ENCODE assay signal across 12 cellular contexts in the genomic region with DNA sequence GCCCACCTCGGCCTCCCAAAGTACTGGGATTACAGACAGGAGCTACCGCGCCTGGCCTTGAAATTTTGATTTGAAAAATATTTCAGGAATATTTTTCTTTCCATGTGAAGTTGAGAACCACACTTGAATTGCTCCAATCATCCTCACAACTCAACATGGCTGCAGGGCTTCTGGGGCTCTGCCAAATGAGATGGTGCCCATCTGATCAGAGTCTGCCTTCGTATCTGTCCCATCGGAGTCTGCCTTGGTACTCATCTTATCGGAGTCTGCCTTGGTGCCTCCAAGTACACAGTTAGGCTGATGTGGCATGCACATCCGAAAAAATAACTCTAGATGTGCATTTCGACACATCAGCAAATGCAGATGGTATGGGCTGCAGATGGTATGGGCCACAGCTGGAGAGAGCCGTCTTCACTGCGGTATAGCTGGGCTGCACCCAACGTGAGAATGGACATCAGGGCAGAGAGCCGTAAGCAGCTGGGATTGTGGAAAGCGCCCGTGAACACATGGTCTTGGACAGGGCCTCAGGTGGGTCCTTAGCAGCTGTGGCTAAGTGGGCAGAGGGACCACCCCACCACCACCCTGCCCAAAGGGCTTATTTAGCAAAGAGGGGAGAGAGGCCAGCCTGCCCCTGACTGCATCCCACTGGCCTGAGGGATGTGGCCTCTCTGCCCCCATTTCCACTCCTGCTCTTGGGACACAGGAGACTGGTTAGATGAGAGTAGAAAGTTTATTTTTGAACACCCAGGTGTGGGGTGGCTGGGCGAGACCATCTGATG. TPM values are rescaled to one million over a fixed set of nuclear protein-coding genes. Genes with fewer than 3 reads are reported as not detected.
DNase-seq lines count a peak whose midpoint lies in the region; ATAC-seq and TF ChIP-seq lines count a peak whose summit lies in the region.
"Had no signal": no experiment of that assay in that cellular context is flagged by ENCODE, and none has a peak within 500 bp of the region (broad histone marks: within the 10 kb centered on the region; RNA-seq: fewer than 3 reads in every experiment).

No MANE protein-coding gene starts in this region.

- ATAC-seq in WTC11 = no peak
- ATAC-seq in HG03571 (IDR thresholded peaks at IDR 0.05; ENCODE audit: unreplicated experiment) = no peak

- H3K27me3 Mint-ChIP-seq in IgD-negative memory B cell (no peaks in the 10 kb centered on the region), WTC11 (ENCODE audit: low read depth) (no peaks in the 10 kb centered on the region)
- H3K27me3 Mint-ChIP-seq: CD4-positive, CD25-positive, alpha-beta regulatory T cell had no signal

- POLR2A ChIA-PET in WTC11 (lab: Charles Lee) = no interaction called here

- H3K36me3 Mint-ChIP-seq in IgD-negative memory B cell = peaks cover 10% of the 10 kb centered on the region
- H3K36me3 Mint-ChIP-seq in WTC11 = peaks cover 37% of the 10 kb centered on the region

- intact Hi-C loops in posterior vena cava (cut with DNase I) = loop anchor here (5.0 to 10.0 kb wide), 4 partner anchors 79 to 232 kb away; a partner anchor contains a TSS

- H3K4me1 Mint-ChIP-seq in IgD-negative memory B cell = peaks cover 17 to 18% (median 17%) of the 10 kb centered on the region in 3 donors
- H3K4me1 Mint-ChIP-seq in WTC11 = peaks cover 31% of the 10 kb centered on the region

- TF ChIP-seq CTCF in WTC11 (IDR thresholded peaks at IDR 0.05) = no peak

- H3K4me3 Mint-ChIP-seq in IgD-negative memory B cell (no peak overlapping the region), WTC11 (no peak overlapping the region)
- H3K4me3 Mint-ChIP-seq: CD4-positive, CD25-positive, alpha-beta regulatory T cell; H9 had no signal

- H3K9me3 Mint-ChIP-seq in IgD-negative memory B cell (no peaks in the 10 kb centered on the region), WTC11 (no peaks in the 10 kb centered on the region)
- H3K9me3 Mint-ChIP-seq: CD4-positive, CD25-positive, alpha-beta regulatory T cell; H9 had no signal

- H3K27ac Mint-ChIP-seq in IgD-negative memory B cell (peak overlapping the region in 2 of 3 donors; percentile 32 to 39), WTC11 (peak overlapping the region; percentile 74; the same call in 1 of the 2 replicates)
- H3K27ac Mint-ChIP-seq: CD4-positive, CD25-positive, alpha-beta regulatory T cell; H9 had no signal

- CTCF ChIA-PET in WTC11 (lab: Charles Lee) = interaction anchor here (0.6 to 5.5 kb wide), 8 partner anchors 13 to 234 kb away, joined by 3 to 48 read pairs (median 6); no protein-coding TSS in a partner anchor

- DNase-seq in activated CD8-positive, alpha-beta memory T cell treated with anti-CD3 and anti-CD28 coated beads for 24 hours = peak; percentile 50
- DNase-seq in activated CD8-positive, alpha-beta memory T cell treated with anti-CD3 and anti-CD28 coated beads, Interleukin-2, amount 50 U/mL, for 4 hours = no peak
- DNase-seq in WTC11 (ENCODE audit: low spot score) = no peak
- peak; percentile 50 for DNase-seq in posterior vena cava (ENCODE audit: low spot score)
- no peak for DNase-seq in ureter (ENCODE audit: low spot score)
- DNase-seq: BE2C; C1 segment of cervical spinal cord; Caco-2; CD4-positive, CD25-positive, alpha-beta regulatory T cell; H9 had no signal

TF ChIP-seq in WTC11, 78 proteins besides CTCF, POLR2A, EP300 and RAD21:
- TF ChIP-seq ZNF138 (CRISPR knock-in tag; conservative IDR thresholded peaks at IDR 0.05) = no peak
- TF ChIP-seq TP53 (CRISPR knock-in tag; IDR thresholded peaks at IDR 0.05) = no peak
- no peak for TF ChIP-seq ZNF396 (CRISPR knock-in tag; IDR thresholded peaks at IDR 0.05; ENCODE audit: borderline replicate concordance)
- TF ChIP-seq TEAD1 (CRISPR knock-in tag; IDR thresholded peaks at IDR 0.05) = no peak
- TF ChIP-seq NFATC4 (CRISPR knock-in tag; IDR thresholded peaks at IDR 0.05) = no peak
- TF ChIP-seq, protein P1, sequence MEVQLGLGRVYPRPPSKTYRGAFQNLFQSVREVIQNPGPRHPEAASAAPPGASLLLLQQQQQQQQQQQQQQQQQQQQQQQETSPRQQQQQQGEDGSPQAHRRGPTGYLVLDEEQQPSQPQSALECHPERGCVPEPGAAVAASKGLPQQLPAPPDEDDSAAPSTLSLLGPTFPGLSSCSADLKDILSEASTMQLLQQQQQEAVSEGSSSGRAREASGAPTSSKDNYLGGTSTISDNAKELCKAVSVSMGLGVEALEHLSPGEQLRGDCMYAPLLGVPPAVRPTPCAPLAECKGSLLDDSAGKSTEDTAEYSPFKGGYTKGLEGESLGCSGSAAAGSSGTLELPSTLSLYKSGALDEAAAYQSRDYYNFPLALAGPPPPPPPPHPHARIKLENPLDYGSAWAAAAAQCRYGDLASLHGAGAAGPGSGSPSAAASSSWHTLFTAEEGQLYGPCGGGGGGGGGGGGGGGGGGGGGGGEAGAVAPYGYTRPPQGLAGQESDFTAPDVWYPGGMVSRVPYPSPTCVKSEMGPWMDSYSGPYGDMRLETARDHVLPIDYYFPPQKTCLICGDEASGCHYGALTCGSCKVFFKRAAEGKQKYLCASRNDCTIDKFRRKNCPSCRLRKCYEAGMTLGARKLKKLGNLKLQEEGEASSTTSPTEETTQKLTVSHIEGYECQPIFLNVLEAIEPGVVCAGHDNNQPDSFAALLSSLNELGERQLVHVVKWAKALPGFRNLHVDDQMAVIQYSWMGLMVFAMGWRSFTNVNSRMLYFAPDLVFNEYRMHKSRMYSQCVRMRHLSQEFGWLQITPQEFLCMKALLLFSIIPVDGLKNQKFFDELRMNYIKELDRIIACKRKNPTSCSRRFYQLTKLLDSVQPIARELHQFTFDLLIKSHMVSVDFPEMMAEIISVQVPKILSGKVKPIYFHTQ (CRISPR knock-in tag; IDR thresholded peaks at IDR 0.05) = no peak
- TF ChIP-seq FOXJ3 (CRISPR knock-in tag; IDR thresholded peaks at IDR 0.05; ENCODE audit: borderline replicate concordance) = no peak
- TF ChIP-seq, protein P2, sequence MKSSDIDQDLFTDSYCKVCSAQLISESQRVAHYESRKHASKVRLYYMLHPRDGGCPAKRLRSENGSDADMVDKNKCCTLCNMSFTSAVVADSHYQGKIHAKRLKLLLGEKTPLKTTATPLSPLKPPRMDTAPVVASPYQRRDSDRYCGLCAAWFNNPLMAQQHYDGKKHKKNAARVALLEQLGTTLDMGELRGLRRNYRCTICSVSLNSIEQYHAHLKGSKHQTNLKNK (CRISPR knock-in tag; IDR thresholded peaks at IDR 0.05) = no peak
- TF ChIP-seq ESRRA (CRISPR knock-in tag; IDR thresholded peaks at IDR 0.05; ENCODE audit: borderline replicate concordance) = no peak
- TF ChIP-seq RORB (CRISPR knock-in tag; IDR thresholded peaks at IDR 0.05) = no peak
- TF ChIP-seq NFE2L1 (CRISPR knock-in tag; IDR thresholded peaks at IDR 0.05) = no peak
- TF ChIP-seq, protein P3, sequence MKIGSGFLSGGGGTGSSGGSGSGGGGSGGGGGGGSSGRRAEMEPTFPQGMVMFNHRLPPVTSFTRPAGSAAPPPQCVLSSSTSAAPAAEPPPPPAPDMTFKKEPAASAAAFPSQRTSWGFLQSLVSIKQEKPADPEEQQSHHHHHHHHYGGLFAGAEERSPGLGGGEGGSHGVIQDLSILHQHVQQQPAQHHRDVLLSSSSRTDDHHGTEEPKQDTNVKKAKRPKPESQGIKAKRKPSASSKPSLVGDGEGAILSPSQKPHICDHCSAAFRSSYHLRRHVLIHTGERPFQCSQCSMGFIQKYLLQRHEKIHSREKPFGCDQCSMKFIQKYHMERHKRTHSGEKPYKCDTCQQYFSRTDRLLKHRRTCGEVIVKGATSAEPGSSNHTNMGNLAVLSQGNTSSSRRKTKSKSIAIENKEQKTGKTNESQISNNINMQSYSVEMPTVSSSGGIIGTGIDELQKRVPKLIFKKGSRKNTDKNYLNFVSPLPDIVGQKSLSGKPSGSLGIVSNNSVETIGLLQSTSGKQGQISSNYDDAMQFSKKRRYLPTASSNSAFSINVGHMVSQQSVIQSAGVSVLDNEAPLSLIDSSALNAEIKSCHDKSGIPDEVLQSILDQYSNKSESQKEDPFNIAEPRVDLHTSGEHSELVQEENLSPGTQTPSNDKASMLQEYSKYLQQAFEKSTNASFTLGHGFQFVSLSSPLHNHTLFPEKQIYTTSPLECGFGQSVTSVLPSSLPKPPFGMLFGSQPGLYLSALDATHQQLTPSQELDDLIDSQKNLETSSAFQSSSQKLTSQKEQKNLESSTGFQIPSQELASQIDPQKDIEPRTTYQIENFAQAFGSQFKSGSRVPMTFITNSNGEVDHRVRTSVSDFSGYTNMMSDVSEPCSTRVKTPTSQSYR (CRISPR knock-in tag; IDR thresholded peaks at IDR 0.05) = no peak
- TF ChIP-seq, protein P4, sequence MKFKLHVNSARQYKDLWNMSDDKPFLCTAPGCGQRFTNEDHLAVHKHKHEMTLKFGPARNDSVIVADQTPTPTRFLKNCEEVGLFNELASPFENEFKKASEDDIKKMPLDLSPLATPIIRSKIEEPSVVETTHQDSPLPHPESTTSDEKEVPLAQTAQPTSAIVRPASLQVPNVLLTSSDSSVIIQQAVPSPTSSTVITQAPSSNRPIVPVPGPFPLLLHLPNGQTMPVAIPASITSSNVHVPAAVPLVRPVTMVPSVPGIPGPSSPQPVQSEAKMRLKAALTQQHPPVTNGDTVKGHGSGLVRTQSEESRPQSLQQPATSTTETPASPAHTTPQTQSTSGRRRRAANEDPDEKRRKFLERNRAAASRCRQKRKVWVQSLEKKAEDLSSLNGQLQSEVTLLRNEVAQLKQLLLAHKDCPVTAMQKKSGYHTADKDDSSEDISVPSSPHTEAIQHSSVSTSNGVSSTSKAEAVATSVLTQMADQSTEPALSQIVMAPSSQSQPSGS (CRISPR knock-in tag; IDR thresholded peaks at IDR 0.05; ENCODE audit: borderline replicate concordance, low read depth) = no peak
- TF ChIP-seq, protein P5, sequence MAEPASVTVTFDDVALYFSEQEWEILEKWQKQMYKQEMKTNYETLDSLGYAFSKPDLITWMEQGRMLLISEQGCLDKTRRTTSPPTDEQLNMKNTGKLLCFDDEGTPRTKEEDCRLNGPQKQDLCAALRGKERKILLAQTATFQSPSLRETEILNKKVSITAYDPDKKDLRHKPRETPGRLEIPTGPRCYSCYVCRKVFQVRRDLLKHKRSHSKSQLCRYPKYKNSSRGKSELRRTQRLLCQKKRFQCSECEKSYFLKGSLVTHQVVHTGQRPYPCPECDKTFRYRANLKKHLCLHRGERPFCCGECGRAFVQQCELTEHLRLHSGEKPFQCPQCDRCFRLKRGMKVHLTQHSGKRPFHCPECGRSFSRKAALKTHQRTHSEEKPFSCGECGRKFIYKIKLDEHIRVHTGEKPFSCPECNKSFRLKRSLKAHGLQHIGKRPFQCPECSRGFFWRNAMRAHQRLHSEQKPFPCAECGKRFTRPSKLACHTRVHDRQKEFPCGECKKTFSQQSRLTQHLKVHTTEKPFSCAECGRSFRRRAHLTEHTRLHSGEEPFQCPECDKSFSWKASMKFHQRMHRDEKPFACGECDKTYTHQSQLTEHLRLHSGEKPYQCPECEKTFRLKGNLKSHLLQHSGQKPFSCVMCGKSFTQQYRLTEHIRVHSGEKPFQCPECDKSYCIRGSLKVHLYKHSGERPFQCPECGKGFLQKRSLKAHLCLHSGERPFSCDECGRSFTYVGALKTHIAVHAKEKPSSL (CRISPR knock-in tag; conservative IDR thresholded peaks at IDR 0.05) = no peak

RNA-seq across cellular contexts. Expression of a gene that starts 52.1 kb away (rescaled TPM):
- polyA plus RNA-seq in IgD-negative memory B cell = 0.11 TPM
- 0.53 to 1.3 TPM (median 0.71 TPM) in 3 replicates for total RNA-seq in WTC11 (2021)
- total RNA-seq in posterior vena cava = 1 to 10 TPM in 1 of 2 donors, under 1 TPM in 1; 0.60 to 1.6 TPM
- total RNA-seq in ureter = 1.5 TPM

Comparison
In these comparisons a context has a peak if more than half of its experiments do, and no peak if none do; other contexts are left out.
1. DNase-seq: peak in activated CD8-positive, alpha-beta memory T cell treated with anti-CD3 and anti-CD28 coated beads for 24 hours (single experiment) and posterior vena cava (single experiment); none in activated CD8-positive, alpha-beta memory T cell treated with anti-CD3 and anti-CD28 coated beads, Interleukin-2, amount 50 U/mL, for 4 hours (single experiment), WTC11 (single experiment) and ureter (single experiment).